ENCODE assay signal across 1 cellular context in genomic region chr15:88612186-88612796, GRCh38.
TF ChIP-seq lines count a peak whose summit lies in the region.

No MANE protein-coding gene starts in this region.

TF ChIP-seq in HEK293, 187 proteins besides CTCF, POLR2A, EP300 and RAD21 (continued from another document):
- TF ChIP-seq ZNF518A (tag by site-specific recombination; conservative IDR thresholded peaks at IDR 0.05; ENCODE audit: low read depth) (peak; percentile 80), ZNF623 (tag by site-specific recombination; IDR thresholded peaks at IDR 0.05) (peak; percentile 52), ZSCAN23 (tag by site-specific recombination; IDR thresholded peaks at IDR 0.05) (no peak), YY1 (tag by site-specific recombination; IDR thresholded peaks at IDR 0.05) (no peak), ZNF791 (tag by site-specific recombination; IDR thresholded peaks at IDR 0.05) (no peak), ZBTB11 (tag by site-specific recombination; conservative IDR thresholded peaks at IDR 0.05; ENCODE audit: low read depth) (peak; percentile 59; the same call in 1 of the 2 replicates), ZNF350 (tag by site-specific recombination; IDR thresholded peaks at IDR 0.05) (no peak), PRDM1 (tag by site-specific recombination; IDR thresholded peaks at IDR 0.05) (no peak), ZNF645 (tag by site-specific recombination; IDR thresholded peaks at IDR 0.05) (no peak), ZNF830 (tag by site-specific recombination; IDR thresholded peaks at IDR 0.05; ENCODE audit: low read depth) (no peak), ZNF239 (tag by site-specific recombination; IDR thresholded peaks at IDR 0.05) (no peak), PRDM6 (tag by site-specific recombination; IDR thresholded peaks at IDR 0.05) (no peak), INSM2 (tag by site-specific recombination; IDR thresholded peaks at IDR 0.05) (no peak), MYNN (tag by site-specific recombination; IDR thresholded peaks at IDR 0.05; ENCODE audit: borderline replicate concordance) (no peak), ZNF280C (tag by site-specific recombination; IDR thresholded peaks at IDR 0.05) (no peak), ZNF266 (tag by site-specific recombination; IDR thresholded peaks at IDR 0.05; ENCODE audit: low read depth) (0 out of 2 replicates have a peak, but pooled peaks have one; percentile 36), ZNF510 (tag by site-specific recombination; IDR thresholded peaks at IDR 0.05; ENCODE audit: insufficient replicate concordance) (peak; percentile 23), EGR2 (tag by site-specific recombination; IDR thresholded peaks at IDR 0.05; ENCODE audit: low read depth) (no peak)
